Comparison of ENCODE assay signal across 21 cellular contexts in genomic region chr1:246722720-246723119, GRCh38. TPM values are rescaled to one million over a fixed set of nuclear protein-coding genes. Genes with fewer than 3 reads are reported as not detected.
DNase-seq lines count a peak whose midpoint lies in the region; ATAC-seq and TF ChIP-seq lines count a peak whose summit lies in the region.
"Had no signal": no experiment of that assay in that cellular context is flagged by ENCODE, and none has a peak within 500 bp of the region (broad histone marks: within the 10 kb centered on the region; RNA-seq: fewer than 3 reads in every experiment).

No MANE protein-coding gene starts in this region.

- TF ChIP-seq CTCF in activated B cell treated with CpG ODN at 0.5 μM for 24 hours (IDR thresholded peaks at IDR 0.05) (no peak), mesothelial cell of epicardium (IDR thresholded peaks at IDR 0.05; ENCODE audit: unreplicated experiment) (no peak)

- no peak for DNase-seq in activated naive CD4-positive, alpha-beta T cell (lab: John Stamatoyannopoulos, UW)
- no peak for DNase-seq in activated B cell treated with CpG ODN at 0.5 μM for 24 hours
- DNase-seq in mesothelial cell of epicardium (ENCODE audit: low spot score in 2 of 2, unreplicated experiment in 2 of 2): no peak
- DNase-seq in stimulated activated effector memory CD8-positive, alpha-beta T cell treated with anti-CD3 and anti-CD28 coated beads, Interleukin-12 subunit alpha, Interleukin-12 subunit beta, amount 100 ng/mL, for 72 hours (ENCODE audit: low spot score in 2 of 2): no peak
- DNase-seq: activated naive CD8-positive, alpha-beta T cell treated with anti-CD3 and anti-CD28 coated beads, Interleukin-2, amount 10 ng/mL, durations not matched to agents 7 days and 5 days; CD4-positive, alpha-beta memory T cell; GM23248; kidney; lower lobe of right lung; NCI-H1105 treated with DMSO at 0.1 percent for 48 hours; NCI-H2081 treated with DMSO at 0.1 percent for 48 hours; NCI-H446; NCI-H82; occipital lobe; spleen; stimulated activated CD4-positive, alpha-beta T cell treated with anti-CD3 and anti-CD28 coated beads, Interleukin-4, amount 100 ng/mL, for 1 hour; stimulated activated naive B cell treated with anti-CD40 and anti-IgM and Interleukin-4, amounts not matched to agents 10 μg/mL and 1 μg/mL and 100 μg/mL, for 72 hours; testis had no signal

- peaks cover 5% of the 10 kb centered on the region for H3K9me3 Mint-ChIP-seq in activated naive CD4-positive, alpha-beta T cell treated with anti-CD3 and anti-CD28 coated beads, Interleukin-2, amount 50 U/mL, for 24 hours
- H3K9me3 Mint-ChIP-seq in activated B cell treated with CpG ODN at 0.5 μM for 24 hours (peaks cover 4% of the 10 kb centered on the region), mesothelial cell of epicardium (peaks cover 12% of the 10 kb centered on the region)
- peaks cover 8% of the 10 kb centered on the region for H3K9me3 Mint-ChIP-seq in stimulated activated effector memory CD8-positive, alpha-beta T cell treated with anti-CD3 and anti-CD28 coated beads, Interleukin-12 subunit alpha, Interleukin-12 subunit beta, amount 100 ng/mL, for 72 hours

- H3K4me1 Mint-ChIP-seq in activated naive CD4-positive, alpha-beta T cell treated with anti-CD3 and anti-CD28 coated beads, Interleukin-2, amount 50 U/mL, for 24 hours: peaks cover 5% of the 10 kb centered on the region
- H3K4me1 Mint-ChIP-seq in activated B cell treated with CpG ODN at 0.5 μM for 24 hours (peaks cover 14% of the 10 kb centered on the region), mesothelial cell of epicardium (peaks cover 14% of the 10 kb centered on the region)
- no peaks in the 10 kb centered on the region for H3K4me1 Mint-ChIP-seq in stimulated activated effector memory CD8-positive, alpha-beta T cell treated with anti-CD3 and anti-CD28 coated beads, Interleukin-12 subunit alpha, Interleukin-12 subunit beta, amount 100 ng/mL, for 72 hours

- H3K27me3 Mint-ChIP-seq in activated naive CD4-positive, alpha-beta T cell treated with anti-CD3 and anti-CD28 coated beads, Interleukin-2, amount 50 U/mL, for 24 hours: peaks cover 7% of the 10 kb centered on the region
- H3K27me3 Mint-ChIP-seq in activated B cell treated with CpG ODN at 0.5 μM for 24 hours (no peaks in the 10 kb centered on the region), mesothelial cell of epicardium (ENCODE audit: low read depth) (no peaks in the 10 kb centered on the region)

- CTCF ChIA-PET in activated B cell treated with CpG ODN at 0.5 μM for 24 hours (lab: Charles Lee): no interaction called here

- no peak overlapping the region for H3K27ac Mint-ChIP-seq in activated naive CD4-positive, alpha-beta T cell treated with anti-CD3 and anti-CD28 coated beads, Interleukin-2, amount 50 U/mL, for 24 hours
- no peak overlapping the region for H3K27ac Mint-ChIP-seq in activated B cell treated with CpG ODN at 0.5 μM for 24 hours
- no peak overlapping the region for H3K27ac Mint-ChIP-seq in mesothelial cell of epicardium
- no peak overlapping the region for H3K27ac Mint-ChIP-seq in stimulated activated effector memory CD8-positive, alpha-beta T cell treated with anti-CD3 and anti-CD28 coated beads, Interleukin-12 subunit alpha, Interleukin-12 subunit beta, amount 100 ng/mL, for 72 hours
- H3K27ac Mint-ChIP-seq: activated naive CD8-positive, alpha-beta T cell treated with anti-CD3 and anti-CD28 coated beads, Interleukin-2, amount 10 ng/mL, durations not matched to agents 7 days and 5 days; CD4-positive, alpha-beta memory T cell; stimulated activated naive B cell treated with anti-CD40 and anti-IgM and Interleukin-4, amounts not matched to agents 10 μg/mL and 1 μg/mL and 100 μg/mL, for 72 hours had no signal

- POLR2A ChIA-PET in activated B cell treated with CpG ODN at 0.5 μM for 24 hours (lab: Charles Lee): no interaction called here

- peak overlapping the region; percentile 42 for H3K4me3 Mint-ChIP-seq in activated naive CD4-positive, alpha-beta T cell treated with anti-CD3 and anti-CD28 coated beads, Interleukin-2, amount 50 U/mL, for 24 hours
- H3K4me3 Mint-ChIP-seq in activated B cell treated with CpG ODN at 0.5 μM for 24 hours (peak overlapping the region; percentile 53), mesothelial cell of epicardium (peak overlapping the region; percentile 39)
- peak overlapping the region; percentile 83 for H3K4me3 Mint-ChIP-seq in stimulated activated effector memory CD8-positive, alpha-beta T cell treated with anti-CD3 and anti-CD28 coated beads, Interleukin-12 subunit alpha, Interleukin-12 subunit beta, amount 100 ng/mL, for 72 hours

- H3K36me3 Mint-ChIP-seq in activated naive CD4-positive, alpha-beta T cell treated with anti-CD3 and anti-CD28 coated beads, Interleukin-2, amount 50 U/mL, for 24 hours: peaks cover 9% of the 10 kb centered on the region
- H3K36me3 Mint-ChIP-seq in activated B cell treated with CpG ODN at 0.5 μM for 24 hours (ENCODE audit: low read depth): peaks cover 7% of the 10 kb centered on the region
- H3K36me3 Mint-ChIP-seq in mesothelial cell of epicardium: peaks cover 15% of the 10 kb centered on the region
- H3K36me3 Mint-ChIP-seq in stimulated activated effector memory CD8-positive, alpha-beta T cell treated with anti-CD3 and anti-CD28 coated beads, Interleukin-12 subunit alpha, Interleukin-12 subunit beta, amount 100 ng/mL, for 72 hours: peaks cover 17% of the 10 kb centered on the region

- intact Hi-C loops in activated B cell treated with CpG ODN at 0.5 μM for 24 hours (cut with micrococcal nuclease): no loop called here

- no peak for ATAC-seq in activated B cell treated with CpG ODN at 0.5 μM for 24 hours (ENCODE audit: low read depth)
- no peak for ATAC-seq in stimulated activated effector memory CD8-positive, alpha-beta T cell treated with anti-CD3 and anti-CD28 coated beads, Interleukin-12 subunit alpha, Interleukin-12 subunit beta, amount 100 ng/mL, for 72 hours
- ATAC-seq in GM18498 (IDR thresholded peaks at IDR 0.05; ENCODE audit: unreplicated experiment): no peak
- no peak for ATAC-seq in HG03159 (IDR thresholded peaks at IDR 0.05; ENCODE audit: unreplicated experiment)
- ATAC-seq: lower lobe of right lung; stimulated activated naive B cell treated with anti-CD40 and anti-IgM and Interleukin-4, amounts not matched to agents 10 μg/mL and 1 μg/mL and 100 μg/mL, for 72 hours had no signal

RNA-seq across cellular contexts. Expression of gene SCCPDH, which starts 1.5 kb away (rescaled TPM):
- 8.1 and 9.3 TPM in 2 replicates for total RNA-seq in activated B cell treated with CpG ODN at 0.5 μM for 24 hours
- total RNA-seq in mesothelial cell of epicardium: 34.3 to 35.3 TPM (median 35.1 TPM) in 3 replicates
